Comparison of ENCODE assay signal across 22 cellular contexts in genomic region chr19:30896551-30896950, GRCh38.
DNase-seq lines count a peak whose midpoint lies in the region; ATAC-seq, FAIRE-seq and TF ChIP-seq lines count a peak whose summit lies in the region.
"Had no signal": no experiment of that assay in that cellular context is flagged by ENCODE, and none has a peak within 500 bp of the region (broad histone marks: within the 10 kb centered on the region; RNA-seq: fewer than 3 reads in every experiment).

No MANE protein-coding gene starts in this region.

- H2BK12ac ChIP-seq in trophoblast cell (ENCODE audit: low read length) = no peak overlapping the region

- H3K27me3 ChIP-seq in GM23338 (ENCODE audit: insufficient read depth) (no peaks in the 10 kb centered on the region), iPS-18a (ENCODE audit: control insufficient read depth, insufficient read depth, low read length) (no peaks in the 10 kb centered on the region), trophoblast cell (ENCODE audit: insufficient read depth, low read length) (no peaks in the 10 kb centered on the region)
- H3K27me3 ChIP-seq: gastroesophageal sphincter had no signal

- WGBS in trophoblast cell (ENCODE audit: extremely low coverage, insufficient coverage, insufficient read length) = no CpG with 5 or more reads among the region's 1 CpG

- no peaks in the 10 kb centered on the region for H3K9me3 Mint-ChIP-seq in GM23338
- H3K9me3 Mint-ChIP-seq: CD8-positive, alpha-beta T cell had no signal

- no peaks in the 10 kb centered on the region for H3K36me3 Mint-ChIP-seq in GM23338 (ENCODE audit: low read depth)
- H3K36me3 Mint-ChIP-seq: CD8-positive, alpha-beta T cell had no signal

- H3F3A ChIP-seq in GM23338 (replicated peaks; ENCODE audit: low read depth) = no peaks in the 10 kb centered on the region

- no peak overlapping the region for H2BK5ac ChIP-seq in trophoblast cell (ENCODE audit: low read depth, low read length, poor library complexity)

- no peaks in the 10 kb centered on the region for H3K79me1 ChIP-seq in trophoblast cell (ENCODE audit: low read length)

- H3K4me1 Mint-ChIP-seq in GM23338 = peaks cover 38% of the 10 kb centered on the region

- H2BK120ac ChIP-seq in trophoblast cell (ENCODE audit: insufficient read depth, low read length, poor library complexity) = no peak overlapping the region

- no peak for TF ChIP-seq CTCF in GM23338 (conservative IDR thresholded peaks at IDR 0.05; ENCODE audit: low read depth in 2 of 2)

- H3K4me3 Mint-ChIP-seq in GM23338 = peak overlapping the region; percentile 45; the same call in 2 of the 3 replicates
- H3K4me3 Mint-ChIP-seq: CD8-positive, alpha-beta T cell had no signal

- H3K79me2 ChIP-seq in GM23338 (replicated peaks; ENCODE audit: insufficient read depth) (no peaks in the 10 kb centered on the region), trophoblast cell (ENCODE audit: control insufficient read depth, insufficient read depth, low read length, poor library complexity) (no peaks in the 10 kb centered on the region)

- H3K36me3 ChIP-seq in GM23338 (ENCODE audit: insufficient read depth) (no peaks in the 10 kb centered on the region), iPS-18a (ENCODE audit: control insufficient read depth, low read depth, low read length) (no peaks in the 10 kb centered on the region), trophoblast cell (ENCODE audit: control insufficient read depth in 1 of 2, insufficient read depth in 2 of 2, low read length in 2 of 2) (no peaks in the 10 kb centered on the region)
- H3K36me3 ChIP-seq: gastroesophageal sphincter had no signal

- peak overlapping the region; percentile 67 for H3K27ac Mint-ChIP-seq in GM23338
- H3K27ac Mint-ChIP-seq: CD8-positive, alpha-beta T cell had no signal

- H2AK5ac ChIP-seq in trophoblast cell (ENCODE audit: low read length) = no peak overlapping the region

- no peak overlapping the region for H3K14ac ChIP-seq in trophoblast cell (ENCODE audit: low read length)

- H2AFZ ChIP-seq in GM23338 (peak overlapping the region; percentile 74), trophoblast cell (ENCODE audit: insufficient read depth, low read length, poor library complexity) (no peak overlapping the region)
- H2AFZ ChIP-seq: GM23248 had no signal

- FAIRE-seq in GM19239 (lab: Jason Lieb, UNC) = no peak

- no peak overlapping the region for H3K4ac ChIP-seq in trophoblast cell (ENCODE audit: low read depth, low read length)

- H3K4me1 ChIP-seq in GM23338 (ENCODE audit: insufficient read depth) (peaks cover 25% of the 10 kb centered on the region), iPS-18a (ENCODE audit: control insufficient read depth, low read depth, low read length) (peaks cover 37% of the 10 kb centered on the region), trophoblast cell (ENCODE audit: control insufficient read depth in 1 of 2, insufficient read depth in 2 of 2, low read length in 2 of 2) (peaks cover 4 to 8% of the 10 kb centered on the region in 2 experiments)
- H3K4me1 ChIP-seq: gastroesophageal sphincter had no signal

- H3K4me3 ChIP-seq in GM23338 = peak overlapping the region; percentile 37; the same call in 1 of the 2 replicates
- H3K4me3 ChIP-seq in iPS-18a (ENCODE audit: low read length) = peak overlapping the region; percentile 18
- H3K4me3 ChIP-seq in trophoblast cell (ENCODE audit: low read depth, low read length) = no peak overlapping the region
- H3K4me3 ChIP-seq: gastroesophageal sphincter, GM23248 had no signal

- H3K9me2 ChIP-seq in GM23338 (ENCODE audit: insufficient read depth) = peaks cover 6% of the 10 kb centered on the region

- H4K20me1 ChIP-seq in GM23338 (replicated peaks; ENCODE audit: insufficient read depth) = no peaks in the 10 kb centered on the region

- H4K12ac ChIP-seq in trophoblast cell (ENCODE audit: low read depth, low read length) = no peak overlapping the region

- H3K27ac ChIP-seq in GM23338 (ENCODE audit: low read depth) = peak overlapping the region; percentile 53
- H3K27ac ChIP-seq in iPS-18a (ENCODE audit: low read length) = no peak overlapping the region
- no peak overlapping the region for H3K27ac ChIP-seq in trophoblast cell (ENCODE audit: low read depth, low read length)
- H3K27ac ChIP-seq: gastroesophageal sphincter, GM23248 had no signal

- H4K8ac ChIP-seq in trophoblast cell (ENCODE audit: low read depth, low read length) = no peak overlapping the region

- H3K9me3 ChIP-seq in iPS-18a (ENCODE audit: control insufficient read depth, low read depth, low read length) (no peaks in the 10 kb centered on the region), trophoblast cell (ENCODE audit: insufficient read depth, low read depth, low read length) (no peaks in the 10 kb centered on the region)
- H3K9me3 ChIP-seq: gastroesophageal sphincter had no signal

- H3K23ac ChIP-seq in trophoblast cell (ENCODE audit: low read length) = no peak overlapping the region

- DNase-seq in GM23338 (ENCODE audit: low spot score) (peak; percentile 65), SW480 (ENCODE audit: low spot score) (peak; percentile 48), trophoblast cell (no peak), GM19239 (ENCODE audit: insufficient read length, low spot score) (no peak), NCI-H2171 treated with DMSO at 0.1 percent for 48 hours (lab: John Stamatoyannopoulos, UW) (no peak)
- DNase-seq: activated CD4-positive, alpha-beta T cell treated with anti-CD3 and anti-CD28 coated beads, Interleukin-2, amount 50 U/mL, for 4 hours; amygdala; CD8-positive, alpha-beta T cell; central memory CD4-positive, alpha-beta T cell; GM23248; mesenchymal stem cell; NCI-H1436; NCI-H2171; NCI-H526 treated with DMSO at 0.1 percent for 48 hours; SHP77 treated with DMSO at 0.1 percent for 48 hours; stimulated activated CD4-positive, alpha-beta T cell treated with anti-CD3 and anti-CD28 coated beads, Interleukin-15, amount 100 ng/mL, for 24 hours; T-helper 1 cell had no signal

- H3K4me2 ChIP-seq in GM23338 = peak overlapping the region; percentile 74
- H3K4me2 ChIP-seq in trophoblast cell (ENCODE audit: low read length) = peak overlapping the region; percentile 19

- H3K27me3 Mint-ChIP-seq in GM23338 (ENCODE audit: insufficient read depth, low read depth, poor library complexity) = peaks cover 6% of the 10 kb centered on the region

- ATAC-seq in GM23338 (peak; percentile 64), HG03045 (IDR thresholded peaks at IDR 0.05; ENCODE audit: unreplicated experiment) (no peak), GM19395 (IDR thresholded peaks at IDR 0.05; ENCODE audit: unreplicated experiment) (no peak)
- ATAC-seq: CD8-positive, alpha-beta T cell; esophagus mucosa; gastroesophageal sphincter had no signal

- H3K9ac ChIP-seq in iPS-18a (ENCODE audit: low read length) (no peak overlapping the region), trophoblast cell (ENCODE audit: low read length) (no peak overlapping the region)
- H3K9ac ChIP-seq: GM23248 had no signal

- H3K18ac ChIP-seq in trophoblast cell (ENCODE audit: low read length) = no peak overlapping the region

- no peak overlapping the region for H4K91ac ChIP-seq in trophoblast cell (ENCODE audit: low read depth, low read length)

TF ChIP-seq in GM23338, 12 proteins besides CTCF, POLR2A, EP300 and RAD21:
- TF ChIP-seq ZNF331 (CRISPR knock-in tag; IDR thresholded peaks at IDR 0.05; ENCODE audit: low read depth) (no peak), ETS1 (IDR thresholded peaks at IDR 0.05) (no peak)
TF ChIP-seq in GM23338: peak in this region for 0.

Comparison
In these comparisons a context has a peak if more than half of its experiments do, and no peak if none do; other contexts are left out.
1. DNase-seq: peak in GM23338 (single experiment) and SW480 (single experiment); none in trophoblast cell (0 of 2), GM19239 (single experiment) and NCI-H2171 treated with DMSO at 0.1 percent for 48 hours (single experiment).